ENCODE assay signal across 23 cellular contexts in the genomic region with DNA sequence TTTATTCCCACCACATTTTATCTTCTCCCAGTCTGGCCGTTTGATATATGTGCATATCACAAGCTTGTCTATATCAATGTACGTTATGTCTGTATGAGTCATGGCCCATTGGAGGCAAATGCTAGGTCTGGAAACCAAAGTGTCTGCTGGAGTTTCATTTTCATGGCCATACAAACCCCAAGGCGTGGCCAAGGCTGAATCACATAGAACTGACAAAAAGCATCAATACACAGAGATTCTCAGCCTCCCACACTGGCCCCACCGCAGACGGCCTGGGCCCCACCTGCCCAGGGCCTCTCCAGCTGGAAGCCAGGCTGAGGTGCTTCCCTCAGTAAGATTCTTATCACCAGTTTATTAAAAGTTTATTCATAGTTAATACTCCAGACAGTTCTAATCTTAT. TPM values are rescaled to one million over a fixed set of nuclear protein-coding genes. Genes with fewer than 3 reads are reported as not detected.
DNase-seq lines count a peak whose midpoint lies in the region; ATAC-seq, FAIRE-seq and TF ChIP-seq lines count a peak whose summit lies in the region.
"Had no signal": no experiment of that assay in that cellular context is flagged by ENCODE, and none has a peak within 500 bp of the region (broad histone marks: within the 10 kb centered on the region; RNA-seq: fewer than 3 reads in every experiment).

No MANE protein-coding gene starts in this region.

- no peak for FAIRE-seq in RCC 7860 (lab: Jason Lieb, UNC)
- FAIRE-seq: A204.1, frontal cortex had no signal

- WGBS in mesenchymal stem cell = 69% methylated on average over 4 of the region's 5 CpGs

- no peak overlapping the region for H3K4me2 ChIP-seq in DND-41 (ENCODE audit: insufficient read depth, low read length)
- no peak overlapping the region for H3K4me2 ChIP-seq in mesenchymal stem cell (ENCODE audit: low read length, poor library complexity, severe bottlenecking)

- H3K36me3 ChIP-seq in DND-41 (ENCODE audit: insufficient read depth, low read length) (no peaks in the 10 kb centered on the region), mesenchymal stem cell (ENCODE audit: control insufficient read depth in 1 of 2, insufficient read depth in 2 of 2, low read depth in 1 of 2, low read length in 2 of 2) (no peaks in the 10 kb centered on the region)
- H3K36me3 ChIP-seq: right lobe of liver, uterus had no signal

- no peak overlapping the region for H3K9ac ChIP-seq in DND-41 (ENCODE audit: low read depth, low read length)
- H3K9ac ChIP-seq in mesenchymal stem cell (ENCODE audit: low read length) = no peak overlapping the region

- H2BK5ac ChIP-seq in mesenchymal stem cell (ENCODE audit: low read depth, low read length, poor library complexity, severe bottlenecking) = no peak overlapping the region

- peaks cover 3% of the 10 kb centered on the region for H3K27me3 ChIP-seq in DND-41 (ENCODE audit: insufficient read depth, low read length, poor library complexity)
- H3K27me3 ChIP-seq in mesenchymal stem cell (ENCODE audit: control insufficient read depth in 1 of 2, insufficient read depth in 1 of 2, low read length in 2 of 2) = no peaks in the 10 kb centered on the region
- H3K27me3 ChIP-seq: right lobe of liver, uterus had no signal

- H2AFZ ChIP-seq in DND-41 (ENCODE audit: low read depth, low read length) (no peak overlapping the region), mesenchymal stem cell (ENCODE audit: low read depth, low read length) (no peak overlapping the region)

- H4K20me1 ChIP-seq in DND-41 (ENCODE audit: insufficient read depth, low read length) = no peaks in the 10 kb centered on the region

- H3K18ac ChIP-seq in mesenchymal stem cell (ENCODE audit: low read depth in 1 of 2, low read length in 2 of 2) = no peak overlapping the region

- peak; percentile 55 to 63 for ATAC-seq in activated CD4-positive, CD25-positive, alpha-beta regulatory T cell treated with anti-CD3 and anti-CD28 coated beads, Interleukin-2, amount 50 U/mL, for 24 hours
- ATAC-seq in DND-41 (ENCODE audit: insufficient read depth, low read depth) (peak; percentile 55; the same call in 1 of the 3 replicates), GM21528 (IDR thresholded peaks at IDR 0.05; ENCODE audit: low FRiP score, unreplicated experiment) (no peak), HG02938 (IDR thresholded peaks at IDR 0.05; ENCODE audit: unreplicated experiment) (no peak)
- ATAC-seq: left lobe of liver, right lobe of liver, WTC11 had no signal

- no peak overlapping the region for H4K8ac ChIP-seq in mesenchymal stem cell (ENCODE audit: low read length)

- H3K4me3 ChIP-seq in DND-41 (ENCODE audit: low read depth in 1 of 2, low read length in 2 of 2) = no peak overlapping the region
- H3K4me3 ChIP-seq in mesenchymal stem cell (ENCODE audit: insufficient read depth in 1 of 2, low read depth in 1 of 2, low read length in 2 of 2) = no peak overlapping the region
- H3K4me3 ChIP-seq: coronary artery, right lobe of liver, uterus had no signal

- no peak overlapping the region for H2BK15ac ChIP-seq in mesenchymal stem cell (ENCODE audit: low read depth, poor library complexity, severe bottlenecking)

- H3K79me2 ChIP-seq in DND-41 (ENCODE audit: insufficient read depth, low read length) = no peaks in the 10 kb centered on the region

- H3K9me3 ChIP-seq in DND-41 (ENCODE audit: insufficient read depth, low read length, severe bottlenecking) (no peaks in the 10 kb centered on the region), mesenchymal stem cell (ENCODE audit: control insufficient read depth, low read length) (peaks cover 7% of the 10 kb centered on the region)
- H3K9me3 ChIP-seq: right lobe of liver, uterus had no signal

- H3K4me1 ChIP-seq in DND-41 (ENCODE audit: insufficient read depth, low read length) (0 out of 2 replicates have a peak, but pooled peaks cover 5% of the 10 kb centered on the region), mesenchymal stem cell (ENCODE audit: control insufficient read depth, insufficient read depth, low read depth, low read length) (no peaks in the 10 kb centered on the region)
- H3K4me1 ChIP-seq: right lobe of liver, uterus had no signal

- no peak overlapping the region for H2BK120ac ChIP-seq in mesenchymal stem cell (ENCODE audit: low read depth, low read length)

- H2AK5ac ChIP-seq in mesenchymal stem cell (ENCODE audit: low read length, severe bottlenecking) = no peak overlapping the region

- TF ChIP-seq CTCF in DND-41 (IDR thresholded peaks at IDR 0.05; ENCODE audit: borderline replicate concordance, extremely low read depth, low read length, poor library complexity, severe bottlenecking) = no peak

- H3K4ac ChIP-seq in mesenchymal stem cell (ENCODE audit: low read depth in 1 of 2, low read length in 2 of 2) = no peak overlapping the region

- no peak overlapping the region for H3K23ac ChIP-seq in mesenchymal stem cell (ENCODE audit: low read length in 2 of 2)

- H3K14ac ChIP-seq in mesenchymal stem cell (ENCODE audit: low read length in 2 of 2) = no peak overlapping the region

- H3K27ac ChIP-seq in DND-41 (ENCODE audit: low read length) (no peak overlapping the region), mesenchymal stem cell (ENCODE audit: low read length, poor library complexity, severe bottlenecking) (no peak overlapping the region)
- H3K27ac ChIP-seq: C4-2B, coronary artery, right lobe of liver, uterus had no signal

- H3K79me1 ChIP-seq in mesenchymal stem cell (replicated peaks; ENCODE audit: low read length, poor library complexity, severe bottlenecking) = no peaks in the 10 kb centered on the region

- no peak overlapping the region for H4K91ac ChIP-seq in mesenchymal stem cell (ENCODE audit: low read length)

- no peak overlapping the region for H2BK12ac ChIP-seq in mesenchymal stem cell (ENCODE audit: low read length in 2 of 2)

- no peak for DNase-seq in activated CD4-positive, CD25-positive, alpha-beta regulatory T cell treated with anti-CD3 and anti-CD28 coated beads, Interleukin-2, amount 50 U/mL, for 72 hours
- DNase-seq in DND-41 (no peak), RCC 7860 (ENCODE audit: low spot score) (peak; percentile 7), iris pigment epithelial cell (ENCODE audit: low read depth) (peak; percentile 1), mesenchymal stem cell (no peak)
- DNase-seq: aorta, DMS53, IMR-90, NCI-H1092 treated with DMSO at 0.1 percent for 48 hours, NCI-H69, nucleus accumbens, right lobe of liver, T-helper 1 cell, uterus had no signal

RNA-seq across cellular contexts. Expression of gene SALL3, which starts 40.5 kb away (rescaled TPM):
- polyA plus RNA-seq in mesenchymal stem cell (2013, experiment 1 of 2) = not detected
- not detected for polyA plus RNA-seq in mesenchymal stem cell (2013, experiment 2 of 2)
- polyA plus RNA-seq: aorta, IMR-90 had no signal

Comparison
In these comparisons a context has a peak if more than half of its experiments do, and no peak if none do; other contexts are left out.
1. ATAC-seq: peak in activated CD4-positive, CD25-positive, alpha-beta regulatory T cell treated with anti-CD3 and anti-CD28 coated beads, Interleukin-2, amount 50 U/mL, for 24 hours (2 of 2) and DND-41 (single experiment); none in GM21528 (single experiment) and HG02938 (single experiment).
2. DNase-seq: peak in RCC 7860 (single experiment) and iris pigment epithelial cell (single experiment); none in activated CD4-positive, CD25-positive, alpha-beta regulatory T cell treated with anti-CD3 and anti-CD28 coated beads, Interleukin-2, amount 50 U/mL, for 72 hours (single experiment), DND-41 (single experiment) and mesenchymal stem cell (single experiment).